In the genomic region with DNA sequence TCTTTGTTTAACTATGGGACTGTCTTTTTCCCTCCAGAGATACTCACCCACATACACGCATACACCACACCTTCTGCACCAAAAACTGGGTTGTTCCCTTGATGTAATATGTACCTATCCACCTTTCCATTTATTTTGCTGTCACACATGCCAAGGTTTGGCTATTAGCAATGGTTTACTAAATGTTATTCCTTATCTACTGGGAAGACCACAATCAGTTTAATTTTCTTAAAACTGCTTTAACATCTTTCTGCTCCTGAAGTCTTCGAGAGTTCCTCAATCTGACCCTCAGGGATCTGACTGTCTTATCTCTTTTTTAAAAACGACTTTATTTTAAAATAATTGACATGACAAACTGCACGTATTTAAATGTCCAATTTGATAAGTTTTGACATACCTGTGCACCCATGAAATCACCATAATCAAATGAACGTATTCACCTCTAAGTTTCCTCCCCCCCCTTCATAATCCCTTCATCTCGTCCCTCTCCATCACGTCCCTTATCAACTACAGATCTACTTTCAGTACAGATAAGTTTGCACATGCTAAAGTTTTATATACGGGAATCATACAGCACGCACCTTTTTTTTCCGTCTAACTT, we compare ENCODE assay signal across 8 cellular contexts. TPM values are rescaled to one million over a fixed set of nuclear protein-coding genes. Genes with fewer than 3 reads are reported as not detected.
DNase-seq lines count a peak whose midpoint lies in the region; ATAC-seq, FAIRE-seq and TF ChIP-seq lines count a peak whose summit lies in the region.

No MANE protein-coding gene starts in this region.

- peak overlapping the region; percentile 99 for H3K4me3 Mint-ChIP-seq in CD8-positive, alpha-beta T cell

- H3K9me3 ChIP-seq in CD8-positive, alpha-beta T cell (ENCODE audit: low read length), result no peaks in the 10 kb centered on the region
- no peaks in the 10 kb centered on the region for H3K9me3 ChIP-seq in GM12878 (replicated peaks; ENCODE audit: control insufficient read depth, insufficient read depth, low read length)

- no peak overlapping the region for H2AK5ac ChIP-seq in mesendoderm (ENCODE audit: low read length)

- H3K4me2 ChIP-seq in GM12878 (ENCODE audit: control insufficient read depth, insufficient read depth) (peak overlapping the region; percentile 99), mesendoderm (ENCODE audit: low read length) (no peak overlapping the region)

- in situ Hi-C loops in GM12878 (cut with MboI), result loop anchor here (5.0 kb wide), 1 partner anchor 195 kb away; no protein-coding TSS in a partner anchor

- RAD21 ChIA-PET in GM12878 (lab: Charles Lee; ENCODE audit: unreplicated experiment), result no interaction called here

- CTCF ChIA-PET in CD8-positive, alpha-beta T cell (lab: Charles Lee), result interaction anchor here (0.6 kb wide), 1 partner anchor 189 kb away, joined by 3 read pairs; no protein-coding TSS in a partner anchor
- CTCF ChIA-PET in GM12878 (lab: Yijun Ruan, JAX), result interaction anchor here (3.9 kb wide), 1 partner anchor 12 kb away, joined by 20 read pairs; no protein-coding TSS in a partner anchor

- H4K8ac ChIP-seq in mesendoderm (ENCODE audit: low read depth, low read length), result no peak overlapping the region

- peaks cover 30% of the 10 kb centered on the region for H3K36me3 Mint-ChIP-seq in CD8-positive, alpha-beta T cell

- no peak for DNase-seq in CD8-positive, alpha-beta T cell
- DNase-seq in GM12878 (ENCODE audit: low read depth, low spot score), result peak; percentile 7
- no peak for DNase-seq in mesendoderm
- no peak for DNase-seq in urothelium cell line (ENCODE audit: low spot score)
- no peak for DNase-seq in NCI-H524 (lab: John Stamatoyannopoulos, UW)
- no peak for DNase-seq in posterior cingulate gyrus

- TF ChIP-seq CTCF in CD8-positive, alpha-beta T cell (IDR thresholded peaks at IDR 0.05), result no peak
- no peak for TF ChIP-seq CTCF in GM12878 (IDR thresholded peaks at IDR 0.05 in 2 of 3, conservative IDR thresholded peaks at IDR 0.05 in 1 of 3; ENCODE audit: control insufficient read depth in 2 of 3, extremely low read depth in 1 of 3, insufficient read depth in 1 of 3, low read depth in 3 of 3, low read length in 3 of 3)

- intact Hi-C loops in CD8-positive, alpha-beta T cell (cut with DNase I, micrococcal nuclease), result loop anchor here (2.0 to 10.0 kb wide), 12 partner anchors 77 to 1873 kb away; partner anchors contain the start of genes DTWD1 (in 2 of the 2), FAM227B (in 2 of the 2), USP8 (in 2 of the 2) and CEP152 (in 1 of the 2)
- intact Hi-C loops in GM12878 (cut with micrococcal nuclease; ENCODE audit: unreplicated experiment) (loop anchor here (2.0 kb wide), 1 partner anchor 77 kb away; the partner anchor contains the start of gene SPPL2A), posterior cingulate gyrus (cut with DNase I) (loop anchor here (2.0 kb wide), 2 partner anchors 77 to 221 kb away; partner anchors contain the start of genes AP4E1 and SPPL2A)

- H3K27ac Mint-ChIP-seq in CD8-positive, alpha-beta T cell, result peak overlapping the region; percentile 92

- H3K4me1 Mint-ChIP-seq in CD8-positive, alpha-beta T cell (ENCODE audit: low read depth), result peaks cover 46% of the 10 kb centered on the region

- peaks cover 45% of the 10 kb centered on the region for H3K79me2 ChIP-seq in GM12878 (ENCODE audit: control insufficient read depth, insufficient read depth, low read length)
- H3K79me2 ChIP-seq in mesendoderm (ENCODE audit: control insufficient read depth, insufficient read depth, low read length), result peaks cover 27% of the 10 kb centered on the region

- TF ChIP-seq RAD21 in GM12878 (IDR thresholded peaks at IDR 0.05; ENCODE audit: insufficient read depth, low read depth, low read length), result no peak

- no peak overlapping the region for H4K5ac ChIP-seq in mesendoderm (ENCODE audit: low read length)

- no peaks in the 10 kb centered on the region for H4K20me1 ChIP-seq in GM12878 (ENCODE audit: control insufficient read depth, insufficient read depth)

- no peak overlapping the region for H2BK5ac ChIP-seq in mesendoderm (ENCODE audit: low read length)

- ATAC-seq in CD8-positive, alpha-beta T cell, result no peak
- ATAC-seq in HG02938 (IDR thresholded peaks at IDR 0.05; ENCODE audit: unreplicated experiment) (peak; percentile 0), GM12878 (no peak; the same call in 2 of the 3 replicates), GM18498 (IDR thresholded peaks at IDR 0.05; ENCODE audit: unreplicated experiment) (no peak)

- H3K18ac ChIP-seq in mesendoderm (ENCODE audit: low read length), result no peak overlapping the region

- no peaks in the 10 kb centered on the region for H3K27me3 ChIP-seq in CD8-positive, alpha-beta T cell (ENCODE audit: insufficient read depth, low read length)
- H3K27me3 ChIP-seq in GM12878 (replicated peaks in 1 of 2; ENCODE audit: control insufficient read depth in 2 of 2, insufficient read depth in 2 of 2, low read length in 1 of 2) (no peaks in the 10 kb centered on the region), mesendoderm (ENCODE audit: insufficient read depth, low read length, poor library complexity) (no peaks in the 10 kb centered on the region)

- H2AFZ ChIP-seq in GM12878 (ENCODE audit: control insufficient read depth, low read depth, low read length), result peak overlapping the region; percentile 91

- TSS peak; percentile 99 for BruUV-seq in GM12878 (replicated peaks; lab: Mats Ljungman, UMichigan)

- TF ChIP-seq POLR2A in GM12878 (IDR thresholded peaks at IDR 0.05; ENCODE audit: low read depth, low read length), result no peak

- FAIRE-seq in GM12878 (lab: Jason Lieb, UNC) (peak; percentile 68), urothelium cell line (lab: Jason Lieb, UNC) (no peak)

- no peaks in the 10 kb centered on the region for H3K27me3 Mint-ChIP-seq in CD8-positive, alpha-beta T cell (ENCODE audit: low read depth)

- 44% methylated on average over 10 of the region's 10 CpGs for WGBS in GM12878 (ENCODE audit: insufficient coverage, insufficient replicate concordance, low lambda C conversion rate, missing lambda C conversion rate)
- 100% methylated on average over 3 of the region's 10 CpGs for WGBS in mesendoderm (ENCODE audit: extremely low coverage, insufficient coverage, low lambda C conversion rate)

- no peaks in the 10 kb centered on the region for H3K9me3 Mint-ChIP-seq in CD8-positive, alpha-beta T cell

- no peak overlapping the region for H2BK15ac ChIP-seq in mesendoderm (replicated peaks; ENCODE audit: low read depth)

- no peak overlapping the region for H3K23ac ChIP-seq in mesendoderm (ENCODE audit: low read length)

- H3K4me3 ChIP-seq in CD8-positive, alpha-beta T cell (ENCODE audit: low read depth, low read length), result peak overlapping the region; percentile 78
- H3K4me3 ChIP-seq in GM12878 (peak overlapping the region; percentile 70), mesendoderm (ENCODE audit: low read length) (no peak overlapping the region)

- H3K9ac ChIP-seq in GM12878 (ENCODE audit: control insufficient read depth, insufficient read depth, low read length), result peak overlapping the region; percentile 96
- peak overlapping the region; percentile 93 for H3K9ac ChIP-seq in mesendoderm (ENCODE audit: low read length)

- peak overlapping the region; percentile 98 for H3K56ac ChIP-seq in mesendoderm (ENCODE audit: low read length)

- H3K4ac ChIP-seq in mesendoderm (ENCODE audit: low read depth, low read length), result no peak overlapping the region

- SMC1A ChIA-PET in GM12878 (lab: Charles Lee; ENCODE audit: uncharacterized antibody, unreplicated experiment), result interaction anchor here (0.7 to 0.8 kb wide), 2 partner anchors 34 to 73 kb away, joined by 3 to 4 read pairs; no protein-coding TSS in a partner anchor

- peaks cover 20% of the 10 kb centered on the region for H3K4me1 ChIP-seq in CD8-positive, alpha-beta T cell (ENCODE audit: insufficient read depth, low read length)
- H3K4me1 ChIP-seq in GM12878 (ENCODE audit: control insufficient read depth, insufficient read depth, low read length) (no peaks in the 10 kb centered on the region; the same call in none of the 2 replicates), mesendoderm (ENCODE audit: control insufficient read depth, low read depth, low read length) (no peaks in the 10 kb centered on the region)

- H3K79me1 ChIP-seq in mesendoderm (ENCODE audit: low read length), result peaks cover 4% of the 10 kb centered on the region

- POLR2A ChIA-PET in CD8-positive, alpha-beta T cell (lab: Charles Lee), result no interaction called here
- POLR2A ChIA-PET in GM12878 (lab: Charles Lee), result interaction anchor here (0.6 kb wide), 1 partner anchor 51 kb away, joined by 6 read pairs; no protein-coding TSS in a partner anchor

- H3K27ac ChIP-seq in CD8-positive, alpha-beta T cell (ENCODE audit: low read depth, low read length), result peak overlapping the region; percentile 90
- peak overlapping the region; percentile 86 for H3K27ac ChIP-seq in GM12878 (ENCODE audit: control insufficient read depth, insufficient read depth)
- no peak overlapping the region for H3K27ac ChIP-seq in mesendoderm (ENCODE audit: low read depth, low read length)

- no peak for TF ChIP-seq EP300 in GM12878 (IDR thresholded peaks at IDR 0.05; ENCODE audit: borderline replicate concordance in 1 of 2, control insufficient read depth in 1 of 2, low read depth in 2 of 2, low read length in 2 of 2)

- H2BK120ac ChIP-seq in mesendoderm (ENCODE audit: low read depth, low read length), result no peak overlapping the region

- no peaks in the 10 kb centered on the region for H3K36me3 ChIP-seq in CD8-positive, alpha-beta T cell (ENCODE audit: insufficient read depth, low read length)
- no peaks in the 10 kb centered on the region for H3K36me3 ChIP-seq in GM12878 (ENCODE audit: control insufficient read depth in 2 of 2, insufficient read depth in 2 of 2, low read length in 1 of 2)
- no peaks in the 10 kb centered on the region for H3K36me3 ChIP-seq in mesendoderm (ENCODE audit: control insufficient read depth, insufficient read depth, low read length)

RNA-seq across cellular contexts. Expression of gene TRPM7, which starts 0.8 kb away (rescaled TPM):
- 10 to 100 TPM; 29.5 to 30.3 TPM for total RNA-seq in CD8-positive, alpha-beta T cell
- total RNA-seq in GM12878 (2013; cell fraction: nucleolus; rRNA removed), result 394 and 410 TPM in 2 replicates
- 32.0 and 38.6 TPM in 2 replicates for total RNA-seq in GM12878 (2014; rRNA removed)
- 49.7 and 51.8 TPM in 2 replicates for total RNA-seq in GM12878 (2014; rRNA removed; fragmentation: Illumina TruSeq; extraction: Trizol)
- total RNA-seq in GM12878 (2021), result 25.0 and 25.8 TPM in 2 replicates
- polyA plus RNA-seq in GM12878 (2011; ENCODE audit: low read depth), result 9.7 TPM
- polyA plus RNA-seq in GM12878 (2011; rRNA removed), result 39.5 and 65.3 TPM in 2 replicates
- polyA plus RNA-seq in GM12878 (2011; cell fraction: cytosol; rRNA removed), result 10.6 and 11.6 TPM in 2 replicates
- polyA plus RNA-seq in GM12878 (2011; cell fraction: nucleus; rRNA removed), result 35.4 and 40.9 TPM in 2 replicates
- 20.2 and 22.7 TPM in 2 replicates for polyA plus RNA-seq in GM12878 (2012)
- 24.8 and 37.8 TPM in 2 replicates for polyA plus RNA-seq in GM12878 (2014; fragmentation: Illumina TruSeq; extraction: Trizol)
- 1 to 10 TPM; 4.5 to 9.9 TPM for polyA plus RNA-seq in GM12878 (2014; fragmentation: Nextera tagmentation; extraction: Ambion mirVana)
- polyA plus RNA-seq in GM12878 (2014; rRNA removed), result 16.8 and 20.2 TPM in 2 replicates
- polyA plus RNA-seq in GM12878 (2016; fragmentation: Nextera tagmentation; extraction: Ambion mirVana), result 10 to 100 TPM; 16.0 to 17.7 TPM
- polyA minus RNA-seq in GM12878 (2011; rRNA and poly(A)+ RNA removed), result 51.2 and 72.4 TPM in 2 replicates
- polyA minus RNA-seq in GM12878 (2011; cell fraction: cytosol; rRNA and poly(A)+ RNA removed), result 20.7 and 30.9 TPM in 2 replicates
- 65.5 and 98.4 TPM in 2 replicates for polyA minus RNA-seq in GM12878 (2011; cell fraction: nucleus; rRNA and poly(A)+ RNA removed)
- 12.5 TPM for polyA plus RNA-seq in mesendoderm (2013, experiment 1 of 2)
- polyA plus RNA-seq in mesendoderm (2013, experiment 2 of 2), result 12.1 TPM
